Comparison of ENCODE assay signal across 1 cellular context in genomic region chr6:31791324-31792089, GRCh38.
TF ChIP-seq lines count a peak whose summit lies in the region.

No MANE protein-coding gene starts in this region.

TF ChIP-seq in HepG2, 621 proteins besides CTCF, POLR2A, EP300 and RAD21 (continues in another document):
- TF ChIP-seq ZNF749 (CRISPR knock-in tag; IDR thresholded peaks at IDR 0.05; ENCODE audit: borderline replicate concordance) (no peak), DZIP1 (CRISPR knock-in tag; IDR thresholded peaks at IDR 0.05) (0 out of 2 replicates have a peak, but pooled peaks have one; percentile 19), ZNF510 (CRISPR knock-in tag; IDR thresholded peaks at IDR 0.05; ENCODE audit: low read depth) (no peak), GATAD1 (CRISPR knock-in tag; IDR thresholded peaks at IDR 0.05) (no peak), ZFP36 (IDR thresholded peaks at IDR 0.05; ENCODE audit: borderline replicate concordance, low read depth, low read length, partially characterized antibody) (no peak), SCMH1 (CRISPR knock-in tag; IDR thresholded peaks at IDR 0.05; ENCODE audit: borderline replicate concordance) (no peak), ZNF687 (CRISPR knock-in tag; IDR thresholded peaks at IDR 0.05) (peak; percentile 23), ZNF672 (CRISPR knock-in tag; IDR thresholded peaks at IDR 0.05) (no peak), ZNF256 (CRISPR knock-in tag; conservative IDR thresholded peaks at IDR 0.05) (no peak), SRY (CRISPR knock-in tag; IDR thresholded peaks at IDR 0.05) (no peak), ZNF580 (CRISPR knock-in tag; IDR thresholded peaks at IDR 0.05; ENCODE audit: borderline replicate concordance, low read depth) (0 out of 2 replicates have a peak, but pooled peaks have one; percentile 36), ZC3H13 (CRISPR knock-in tag; IDR thresholded peaks at IDR 0.05) (peak; percentile 65; the same call in 1 of the 2 replicates), ZNF484 (CRISPR knock-in tag; IDR thresholded peaks at IDR 0.05; ENCODE audit: borderline replicate concordance, low read depth) (no peak), SMC3 (IDR thresholded peaks at IDR 0.05; ENCODE audit: low read length) (peak; percentile 79), ZNF891 (CRISPR knock-in tag; IDR thresholded peaks at IDR 0.05) (peak; percentile 27; the same call in 1 of the 2 replicates), REXO4 (CRISPR knock-in tag; IDR thresholded peaks at IDR 0.05; ENCODE audit: borderline replicate concordance) (no peak), XRCC5 (optimal IDR thresholded peaks at IDR 0.05; ENCODE audit: low read length) (peak; percentile 73), HMGXB4 (CRISPR knock-in tag; IDR thresholded peaks at IDR 0.05; ENCODE audit: borderline replicate concordance in 1 of 2, low read depth in 1 of 2) (peak in 1 of 2 experiments; percentile 49; a peak in 1 of 4 replicates), FOXK2 (IDR thresholded peaks at IDR 0.05) (no peak), ARID4A (CRISPR knock-in tag; IDR thresholded peaks at IDR 0.05; ENCODE audit: borderline replicate concordance) (peak; percentile 20; the same call in 1 of the 2 replicates), ESRRA (CRISPR knock-in tag; IDR thresholded peaks at IDR 0.05; ENCODE audit: low read depth) (no peak), ZFP1 (CRISPR knock-in tag; IDR thresholded peaks at IDR 0.05) (no peak), ZNF143 (CRISPR knock-in tag; IDR thresholded peaks at IDR 0.05) (no peak), FOSL1 (CRISPR knock-in tag; IDR thresholded peaks at IDR 0.05; ENCODE audit: borderline replicate concordance) (no peak), ELF3 (CRISPR knock-in tag; IDR thresholded peaks at IDR 0.05) (peak; percentile 37; the same call in 1 of the 2 replicates), ELF4 (CRISPR knock-in tag; IDR thresholded peaks at IDR 0.05; ENCODE audit: borderline replicate concordance) (no peak), GABPB1 (CRISPR knock-in tag; IDR thresholded peaks at IDR 0.05) (0 out of 2 replicates have a peak, but pooled peaks have one; percentile 32), POGK (CRISPR knock-in tag; conservative IDR thresholded peaks at IDR 0.05) (no peak), KAT7 (CRISPR knock-in tag; IDR thresholded peaks at IDR 0.05; ENCODE audit: borderline replicate concordance) (0 out of 2 replicates have a peak, but pooled peaks have one; percentile 34), ZBTB26 (CRISPR knock-in tag; IDR thresholded peaks at IDR 0.05; ENCODE audit: borderline replicate concordance) (no peak), SAP130 (CRISPR knock-in tag; IDR thresholded peaks at IDR 0.05; ENCODE audit: low read depth) (peak; percentile 54), U2AF2 (IDR thresholded peaks at IDR 0.05; ENCODE audit: low read depth, low read length) (no peak), PATZ1 (CRISPR knock-in tag; IDR thresholded peaks at IDR 0.05) (peak; percentile 41; the same call in 1 of the 2 replicates), ISL2 (CRISPR knock-in tag; IDR thresholded peaks at IDR 0.05) (no peak), RFX5 (IDR thresholded peaks at IDR 0.05; ENCODE audit: low read depth, low read length) (no peak), PHF20 (CRISPR knock-in tag; IDR thresholded peaks at IDR 0.05) (0 out of 2 replicates have a peak, but pooled peaks have one; percentile 20), ZNF18 (CRISPR knock-in tag; IDR thresholded peaks at IDR 0.05; ENCODE audit: insufficient replicate concordance) (no peak)
